Comparison of ENCODE assay signal across 26 cellular contexts in genomic region chr20:20829694-20830093, GRCh38.
"Had no signal": no experiment of that assay in that cellular context is flagged by ENCODE, and none has a peak within 500 bp of the region (broad histone marks: within the 10 kb centered on the region; RNA-seq: fewer than 3 reads in every experiment).

No MANE protein-coding gene starts in this region.

- H3K36me3 ChIP-seq: colonic mucosa, esophagus muscularis mucosa, esophagus squamous epithelium, gastrocnemius medialis, gastroesophageal sphincter, heart left ventricle, heart right ventricle had no signal

- DNase-seq: colonic mucosa; cortex of kidney; dermis blood vessel endothelial cell; dorsolateral prefrontal cortex; effector CD4-positive, alpha-beta T cell; effector CD8-positive, alpha-beta T cell; effector memory CD4-positive, alpha-beta T cell; effector memory CD8-positive, alpha-beta T cell; endodermal cell; erythroblast; esophagus squamous epithelium; foreskin fibroblast; foreskin keratinocyte; foreskin melanocyte; gastrocnemius medialis; glutamatergic neuron; head of caudate nucleus; heart left ventricle; heart right ventricle had no signal

- H3K4me3 ChIP-seq: colonic mucosa, coronary artery, dorsolateral prefrontal cortex, esophagus muscularis mucosa, esophagus squamous epithelium, gastrocnemius medialis, gastroesophageal sphincter, heart left ventricle, heart right ventricle, hepatocyte had no signal

- H3K27ac ChIP-seq: colonic mucosa, coronary artery, dorsolateral prefrontal cortex, epithelial cell of prostate, esophagus muscularis mucosa, esophagus squamous epithelium, foreskin keratinocyte, gastrocnemius medialis, gastroesophageal sphincter, heart left ventricle, heart right ventricle, hepatocyte had no signal

- H3K9me3 Mint-ChIP-seq: dendritic cell treated with granulocyte-macrophage colony-stimulating factor and Interleukin-4, amounts not matched to agents 40 ng/mL and 50 ng/mL, for 4 days; effector memory CD8-positive, alpha-beta T cell had no signal

- H3K79me2 ChIP-seq: hepatocyte had no signal

- ATAC-seq: effector memory CD8-positive, alpha-beta T cell; esophagus mucosa; foreskin keratinocyte; gastrocnemius medialis; gastroesophageal sphincter; heart left ventricle; heart right ventricle had no signal

- H3K4me1 ChIP-seq: colonic mucosa, foreskin keratinocyte, gastroesophageal sphincter had no signal

- H3K4me2 ChIP-seq: hepatocyte had no signal

- H3K27me3 ChIP-seq: colonic mucosa, foreskin keratinocyte, gastrocnemius medialis had no signal

- H3K27ac Mint-ChIP-seq: dendritic cell treated with granulocyte-macrophage colony-stimulating factor and Interleukin-4, amounts not matched to agents 40 ng/mL and 50 ng/mL, for 4 days; effector memory CD8-positive, alpha-beta T cell; endodermal cell had no signal

- H3K4me3 Mint-ChIP-seq: dendritic cell treated with granulocyte-macrophage colony-stimulating factor and Interleukin-4, amounts not matched to agents 40 ng/mL and 50 ng/mL, for 4 days; effector memory CD8-positive, alpha-beta T cell; endodermal cell had no signal

- H3K9me3 ChIP-seq: colonic mucosa, esophagus muscularis mucosa, gastrocnemius medialis, gastroesophageal sphincter, heart left ventricle, heart right ventricle had no signal
